Comparison of ENCODE assay signal across 15 cellular contexts in genomic region chr2:692767-693166, GRCh38. TPM values are rescaled to one million over a fixed set of nuclear protein-coding genes. Genes with fewer than 3 reads are reported as not detected.
A peak's percentile ranks its signal among the peaks of the same experiment; 100 is the strongest.
DNase-seq lines count a peak whose midpoint lies in the region; ATAC-seq and TF ChIP-seq lines count a peak whose summit lies in the region.
"Had no signal": no experiment of that assay in that cellular context is flagged by ENCODE, and none has a peak within 500 bp of the region (broad histone marks: within the 10 kb centered on the region; RNA-seq: fewer than 3 reads in every experiment).

No MANE protein-coding gene starts in this region.

- no peaks in the 10 kb centered on the region for H3K4me1 ChIP-seq in HEK293 (ENCODE audit: control insufficient read depth, insufficient read depth, low read length)
- H3K4me1 ChIP-seq in testis = no peaks in the 10 kb centered on the region
- peaks cover 7% of the 10 kb centered on the region for H3K4me1 ChIP-seq in HAP-1

- H3K27me3 ChIP-seq in testis (no peaks in the 10 kb centered on the region), HAP-1 (ENCODE audit: low read depth) (no peaks in the 10 kb centered on the region)

- intact Hi-C loops in activated T-helper 1 cell treated with anti-CD3 and anti-CD28 coated beads, Interleukin-12 subunit alpha, Interleukin-12 subunit beta, Interleukin-2, Interleukin-4 antibody, amounts not matched to agents 30 ng/mL and 10 ng/mL and 1 ng/mL, durations not matched to agents 14 hours and 24 hours and 36 hours (cut with micrococcal nuclease) = no loop called here
- intact Hi-C loops in testis (cut with DNase I; ENCODE audit: low total_unique reads) = no loop called here

- no peak for DNase-seq in activated T-helper 1 cell treated with anti-CD3 and anti-CD28 coated beads, Interleukin-12 subunit alpha, Interleukin-12 subunit beta, Interleukin-2, Interleukin-4 antibody, amounts not matched to agents 30 ng/mL and 10 ng/mL and 1 ng/mL, durations not matched to agents 14 hours and 24 hours and 36 hours (ENCODE audit: low spot score)
- DNase-seq in left kidney (ENCODE audit: low read depth, low spot score) (peak; percentile 95), testis (peak; percentile 28), HAP-1 (ENCODE audit: low spot score in 2 of 2) (no peak), NCI-H524 treated with DMSO at 0.1 percent for 48 hours (lab: John Stamatoyannopoulos, UW) (no peak)
- DNase-seq in effector memory CD8-positive, alpha-beta T cell = no peak
- DNase-seq: ACHN; CD4-positive, alpha-beta memory T cell; DMS79 treated with DMSO at 0.1 percent for 48 hours; NCI-H1092; NCI-H1694; NCI-H345; NCI-H69; PC-3 had no signal

- H3K4me3 ChIP-seq in HEK293 (ENCODE audit: low read depth, low read length) = no peak overlapping the region
- H3K4me3 ChIP-seq in testis = peak overlapping the region in 1 of 2 donors; percentile 27
- no peak overlapping the region for H3K4me3 ChIP-seq in HAP-1

- no peak for ATAC-seq in effector memory CD8-positive, alpha-beta T cell (replicated peaks)
- ATAC-seq: PC-3 had no signal

- no peaks in the 10 kb centered on the region for H3K9me3 Mint-ChIP-seq in activated T-helper 1 cell treated with anti-CD3 and anti-CD28 coated beads, Interleukin-12 subunit alpha, Interleukin-12 subunit beta, Interleukin-2, Interleukin-4 antibody, amounts not matched to agents 30 ng/mL and 10 ng/mL and 1 ng/mL, durations not matched to agents 14 hours and 24 hours and 36 hours
- no peaks in the 10 kb centered on the region for H3K9me3 Mint-ChIP-seq in effector memory CD8-positive, alpha-beta T cell
- H3K9me3 Mint-ChIP-seq: CD4-positive, alpha-beta memory T cell had no signal

- TF ChIP-seq CTCF in HEK293 (tag by site-specific recombination; IDR thresholded peaks at IDR 0.05) = no peak
- no peak for TF ChIP-seq CTCF in testis (IDR thresholded peaks at IDR 0.05)

- H3K36me3 ChIP-seq in HEK293 (ENCODE audit: control insufficient read depth in 2 of 2, insufficient read depth in 1 of 2, low read length in 2 of 2) = no peaks in the 10 kb centered on the region
- no peaks in the 10 kb centered on the region for H3K36me3 ChIP-seq in testis (ENCODE audit: low read depth, missing control alignments)
- H3K36me3 ChIP-seq in HAP-1 (replicated peaks) = no peaks in the 10 kb centered on the region

- no peaks in the 10 kb centered on the region for H3K36me3 Mint-ChIP-seq in activated T-helper 1 cell treated with anti-CD3 and anti-CD28 coated beads, Interleukin-12 subunit alpha, Interleukin-12 subunit beta, Interleukin-2, Interleukin-4 antibody, amounts not matched to agents 30 ng/mL and 10 ng/mL and 1 ng/mL, durations not matched to agents 14 hours and 24 hours and 36 hours (ENCODE audit: low read depth)
- peaks cover 3% of the 10 kb centered on the region for H3K36me3 Mint-ChIP-seq in effector memory CD8-positive, alpha-beta T cell (ENCODE audit: insufficient read depth)
- H3K36me3 Mint-ChIP-seq: CD4-positive, alpha-beta memory T cell had no signal

- H3K27me3 Mint-ChIP-seq in activated T-helper 1 cell treated with anti-CD3 and anti-CD28 coated beads, Interleukin-12 subunit alpha, Interleukin-12 subunit beta, Interleukin-2, Interleukin-4 antibody, amounts not matched to agents 30 ng/mL and 10 ng/mL and 1 ng/mL, durations not matched to agents 14 hours and 24 hours and 36 hours (ENCODE audit: insufficient read depth) = peaks cover 7% of the 10 kb centered on the region
- H3K27me3 Mint-ChIP-seq in effector memory CD8-positive, alpha-beta T cell = peaks cover 61 to 69% of the 10 kb centered on the region in 2 donors

- in situ Hi-C loops in HAP-1 (cut with MboI; ENCODE audit: low sequenced_read_pairs) = no loop called here

- H3K9me3 ChIP-seq in HEK293 (ENCODE audit: control insufficient read depth, insufficient read depth, low read depth, low read length) (no peaks in the 10 kb centered on the region), testis (no peaks in the 10 kb centered on the region), HAP-1 (no peaks in the 10 kb centered on the region)

- POLR2A ChIA-PET in HEK293 (lab: Yijun Ruan, JAX) = interaction anchor here (1.0 kb wide), 1 partner anchor 15 kb away, joined by 3 read pairs; the partner anchor contains the start of gene TMEM18

- H3K27ac ChIP-seq in HEK293 (ENCODE audit: extremely low read depth, low read depth, low read length) (no peak overlapping the region), testis (no peak overlapping the region)

- H3K27ac Mint-ChIP-seq in activated T-helper 1 cell treated with anti-CD3 and anti-CD28 coated beads, Interleukin-12 subunit alpha, Interleukin-12 subunit beta, Interleukin-2, Interleukin-4 antibody, amounts not matched to agents 30 ng/mL and 10 ng/mL and 1 ng/mL, durations not matched to agents 14 hours and 24 hours and 36 hours = peak overlapping the region; percentile 77
- no peak overlapping the region for H3K27ac Mint-ChIP-seq in effector memory CD8-positive, alpha-beta T cell
- H3K27ac Mint-ChIP-seq: CD4-positive, alpha-beta memory T cell had no signal

- 57 to 59% methylated on average over 3 to 8 of the region's 8 CpGs for WGBS in testis, 2 donors

- no peak overlapping the region for H3K4me3 Mint-ChIP-seq in activated T-helper 1 cell treated with anti-CD3 and anti-CD28 coated beads, Interleukin-12 subunit alpha, Interleukin-12 subunit beta, Interleukin-2, Interleukin-4 antibody, amounts not matched to agents 30 ng/mL and 10 ng/mL and 1 ng/mL, durations not matched to agents 14 hours and 24 hours and 36 hours
- no peak overlapping the region for H3K4me3 Mint-ChIP-seq in effector memory CD8-positive, alpha-beta T cell
- H3K4me3 Mint-ChIP-seq: CD4-positive, alpha-beta memory T cell had no signal

- CTCF ChIA-PET in HEK293 (lab: Yijun Ruan, JAX) = no interaction called here

- no peak for TF ChIP-seq POLR2A in testis (IDR thresholded peaks at IDR 0.05)

- H3K4me1 Mint-ChIP-seq in activated T-helper 1 cell treated with anti-CD3 and anti-CD28 coated beads, Interleukin-12 subunit alpha, Interleukin-12 subunit beta, Interleukin-2, Interleukin-4 antibody, amounts not matched to agents 30 ng/mL and 10 ng/mL and 1 ng/mL, durations not matched to agents 14 hours and 24 hours and 36 hours (ENCODE audit: low read depth) = peaks cover 6% of the 10 kb centered on the region
- no peaks in the 10 kb centered on the region for H3K4me1 Mint-ChIP-seq in effector memory CD8-positive, alpha-beta T cell (ENCODE audit: low read depth in 2 of 2)
- H3K4me1 Mint-ChIP-seq: CD4-positive, alpha-beta memory T cell had no signal

TF ChIP-seq in HEK293, 187 proteins besides CTCF, POLR2A, EP300 and RAD21:
- no peak for TF ChIP-seq ZNF629 (tag by site-specific recombination; IDR thresholded peaks at IDR 0.05)
- peak; percentile 97 for TF ChIP-seq ZFHX2 (tag by site-specific recombination; conservative IDR thresholded peaks at IDR 0.05)
- peak; percentile 96 for TF ChIP-seq EGR2 (tag by site-specific recombination; IDR thresholded peaks at IDR 0.05; ENCODE audit: low read depth)
- no peak for TF ChIP-seq ZNF26 (tag by site-specific recombination; IDR thresholded peaks at IDR 0.05)
- TF ChIP-seq PRDM6 (tag by site-specific recombination; IDR thresholded peaks at IDR 0.05) = no peak
- no peak for TF ChIP-seq ZNF664 (tag by site-specific recombination; IDR thresholded peaks at IDR 0.05)

RNA-seq across cellular contexts. Expression of gene TMEM18, which starts 15.6 kb away (rescaled TPM):
- total RNA-seq in activated T-helper 1 cell treated with anti-CD3 and anti-CD28 coated beads, Interleukin-12 subunit alpha, Interleukin-12 subunit beta, Interleukin-2, Interleukin-4 antibody, amounts not matched to agents 30 ng/mL and 10 ng/mL and 1 ng/mL, durations not matched to agents 14 hours and 24 hours and 36 hours = 23.3 and 24.9 TPM in 2 replicates
- 10 to 100 TPM; 18.0 to 25.8 TPM for total RNA-seq in testis
- 30.5 TPM for polyA plus RNA-seq in testis (ENCODE audit: insufficient read depth, low read depth, low replicate concordance)

Comparison
In these comparisons a context has a peak if more than half of its experiments do, and no peak if none do; other contexts are left out.
1. DNase-seq: peak in left kidney (single experiment) and testis (single experiment); none in activated T-helper 1 cell treated with anti-CD3 and anti-CD28 coated beads, Interleukin-12 subunit alpha, Interleukin-12 subunit beta, Interleukin-2, Interleukin-4 antibody, amounts not matched to agents 30 ng/mL and 10 ng/mL and 1 ng/mL, durations not matched to agents 14 hours and 24 hours and 36 hours (single experiment), effector memory CD8-positive, alpha-beta T cell (0 of 3), HAP-1 (0 of 2) and NCI-H524 treated with DMSO at 0.1 percent for 48 hours (single experiment).